1 cellular context compared by ENCODE assay signal in genomic region chr15:90871716-90872480, GRCh38.
A peak's percentile ranks its signal among the peaks of the same experiment; 100 is the strongest.
TF ChIP-seq lines count a peak whose summit lies in the region.

No MANE protein-coding gene starts in this region.

TF ChIP-seq in HEK293, 187 proteins besides CTCF, POLR2A, EP300 and RAD21 (continued from another document and continues in another):
- no peak for TF ChIP-seq PRDM2 (tag by site-specific recombination; IDR thresholded peaks at IDR 0.05; ENCODE audit: borderline replicate concordance)
- 0 out of 2 replicates have a peak, but pooled peaks have one; percentile 25 for TF ChIP-seq IKZF3 (tag by site-specific recombination; IDR thresholded peaks at IDR 0.05)
- TF ChIP-seq ZNF23 (tag by site-specific recombination; IDR thresholded peaks at IDR 0.05; ENCODE audit: borderline replicate concordance), result no peak
- no peak for TF ChIP-seq ZNF26 (tag by site-specific recombination; IDR thresholded peaks at IDR 0.05)
- no peak for TF ChIP-seq ZNF280D (tag by site-specific recombination; IDR thresholded peaks at IDR 0.05)
- TF ChIP-seq TRIM28 (IDR thresholded peaks at IDR 0.05; ENCODE audit: borderline replicate concordance, low read length), result no peak
- TF ChIP-seq ZNF311 (tag by site-specific recombination; IDR thresholded peaks at IDR 0.05; ENCODE audit: borderline replicate concordance), result no peak
- TF ChIP-seq ZNF707 (tag by site-specific recombination; IDR thresholded peaks at IDR 0.05), result no peak
- TF ChIP-seq ZNF830 (tag by site-specific recombination; IDR thresholded peaks at IDR 0.05; ENCODE audit: low read depth), result no peak
- TF ChIP-seq MYNN (tag by site-specific recombination; IDR thresholded peaks at IDR 0.05; ENCODE audit: borderline replicate concordance), result no peak
- TF ChIP-seq ZNF624 (tag by site-specific recombination; IDR thresholded peaks at IDR 0.05), result no peak
- TF ChIP-seq ZNF121 (tag by site-specific recombination; IDR thresholded peaks at IDR 0.05), result no peak
- no peak for TF ChIP-seq ZNF626 (tag by site-specific recombination; IDR thresholded peaks at IDR 0.05)
- no peak for TF ChIP-seq ZNF248 (tag by site-specific recombination; IDR thresholded peaks at IDR 0.05)
- TF ChIP-seq ZNF239 (tag by site-specific recombination; IDR thresholded peaks at IDR 0.05), result no peak
- TF ChIP-seq HOXC10 (CRISPR knock-in tag; IDR thresholded peaks at IDR 0.05), result no peak
- peak; percentile 12 for TF ChIP-seq SP3 (tag by site-specific recombination; IDR thresholded peaks at IDR 0.05)
- peak; percentile 64 for TF ChIP-seq ZNF600 (tag by site-specific recombination; IDR thresholded peaks at IDR 0.05)
- peak; percentile 68 for TF ChIP-seq ZBTB8A (tag by site-specific recombination; IDR thresholded peaks at IDR 0.05)
- peak; percentile 21; the same call in 1 of the 2 replicates for TF ChIP-seq GLIS2 (tag by site-specific recombination; IDR thresholded peaks at IDR 0.05)
- no peak for TF ChIP-seq AEBP2 (tag by site-specific recombination; IDR thresholded peaks at IDR 0.05; ENCODE audit: borderline replicate concordance)
- TF ChIP-seq ZNF24 (tag by site-specific recombination; IDR thresholded peaks at IDR 0.05), result no peak
- TF ChIP-seq ZNF514 (tag by site-specific recombination; IDR thresholded peaks at IDR 0.05), result no peak
- TF ChIP-seq ZNF221 (tag by site-specific recombination; IDR thresholded peaks at IDR 0.05; ENCODE audit: borderline replicate concordance), result no peak
- TF ChIP-seq ZNF785 (tag by site-specific recombination; IDR thresholded peaks at IDR 0.05), result no peak
- TF ChIP-seq KLF9 (tag by site-specific recombination; IDR thresholded peaks at IDR 0.05; ENCODE audit: low read depth), result no peak
- TF ChIP-seq ZNF335 (tag by site-specific recombination; conservative IDR thresholded peaks at IDR 0.05), result peak; percentile 66
- TF ChIP-seq ZNF423 (tag by site-specific recombination; IDR thresholded peaks at IDR 0.05), result no peak
- no peak for TF ChIP-seq ZNF184 (tag by site-specific recombination; IDR thresholded peaks at IDR 0.05)
- TF ChIP-seq ZNF19 (tag by site-specific recombination; IDR thresholded peaks at IDR 0.05; ENCODE audit: low read depth), result no peak
- TF ChIP-seq ZNF391 (tag by site-specific recombination; IDR thresholded peaks at IDR 0.05; ENCODE audit: borderline replicate concordance, low read depth), result no peak
- peak; percentile 26; the same call in 1 of the 2 replicates for TF ChIP-seq SP2 (tag by site-specific recombination; IDR thresholded peaks at IDR 0.05)
- no peak for TF ChIP-seq PATZ1 (tag by site-specific recombination; IDR thresholded peaks at IDR 0.05)
- no peak for TF ChIP-seq BCL6B (tag by site-specific recombination; IDR thresholded peaks at IDR 0.05)
- TF ChIP-seq ZBTB21 (tag by site-specific recombination; IDR thresholded peaks at IDR 0.05), result no peak
- TF ChIP-seq ZNF169 (tag by site-specific recombination; IDR thresholded peaks at IDR 0.05), result no peak
- TF ChIP-seq ZNF621 (tag by site-specific recombination; IDR thresholded peaks at IDR 0.05), result no peak
- TF ChIP-seq ZNF768 (tag by site-specific recombination; IDR thresholded peaks at IDR 0.05), result no peak
- TF ChIP-seq SCRT1 (tag by site-specific recombination; IDR thresholded peaks at IDR 0.05; ENCODE audit: borderline replicate concordance), result no peak
- no peak for TF ChIP-seq ZFP3 (tag by site-specific recombination; IDR thresholded peaks at IDR 0.05; ENCODE audit: low read depth)
- peak; percentile 86 for TF ChIP-seq ZNF76 (tag by site-specific recombination; IDR thresholded peaks at IDR 0.05; ENCODE audit: borderline replicate concordance, low read depth)
- peak; percentile 77 for TF ChIP-seq ZBTB20 (tag by site-specific recombination; IDR thresholded peaks at IDR 0.05)
- no peak for TF ChIP-seq HIC1 (tag by site-specific recombination; IDR thresholded peaks at IDR 0.05)
